Comparison of ENCODE assay signal across 21 cellular contexts in genomic region chr12:102374190-102374589, GRCh38.
"Had no signal": no experiment of that assay in that cellular context is flagged by ENCODE, and none has a peak within 500 bp of the region (broad histone marks: within the 10 kb centered on the region; RNA-seq: fewer than 3 reads in every experiment).

No MANE protein-coding gene starts in this region.

- H3K36me3 ChIP-seq: right atrium auricular region, transverse colon, vagina had no signal

- H3K4me1 ChIP-seq: right atrium auricular region, transverse colon, vagina had no signal

- H3K27ac ChIP-seq: epithelial cell of prostate, right atrium auricular region, transverse colon, vagina had no signal

- H3K27me3 ChIP-seq: right atrium auricular region, transverse colon, vagina had no signal

- H3K4me3 Mint-ChIP-seq: activated CD8-positive, alpha-beta memory T cell treated with anti-CD3 and anti-CD28 coated beads, Interleukin-2, amount 10 ng/mL, durations not matched to agents 7 days and 5 days; activated naive CD4-positive, alpha-beta T cell treated with anti-CD3 and anti-CD28 coated beads, Interleukin-2, amount 10 ng/mL, durations not matched to agents 7 days and 5 days; natural killer cell treated with Interleukin-12 subunit alpha and Interleukin-12 subunit beta and Interleukin-15 and Interleukin-18, amount 100 ng/mL, for 72 hours had no signal

- H3K9me3 ChIP-seq: right atrium auricular region, transverse colon, vagina had no signal

- H3K27ac Mint-ChIP-seq: activated CD8-positive, alpha-beta memory T cell treated with anti-CD3 and anti-CD28 coated beads, Interleukin-2, amount 10 ng/mL, durations not matched to agents 7 days and 5 days; activated naive CD4-positive, alpha-beta T cell treated with anti-CD3 and anti-CD28 coated beads, Interleukin-2, amount 10 ng/mL, durations not matched to agents 7 days and 5 days; activated T-helper 2 cell treated with anti-CD3 and anti-CD28 coated beads, Interferon-gamma antibody, Interleukin-2, Interleukin-4, amounts not matched to agents 10 μg/mL and 5 μg/mL and 100 μg/mL, durations not matched to agents 14 hours and 24 hours and 36 hours; natural killer cell treated with Interleukin-12 subunit alpha and Interleukin-12 subunit beta and Interleukin-15 and Interleukin-18, amount 100 ng/mL, for 72 hours had no signal

- DNase-seq: activated CD4-positive, alpha-beta T cell treated with anti-CD3 and anti-CD28 coated beads, Interleukin-2, amount 50 U/mL, for 4 hours; activated CD8-positive, alpha-beta memory T cell treated with anti-CD3 and anti-CD28 coated beads, Interleukin-2, amount 10 ng/mL, durations not matched to agents 7 days and 5 days; activated naive CD4-positive, alpha-beta T cell treated with anti-CD3 and anti-CD28 coated beads, Interleukin-2, amount 10 ng/mL, durations not matched to agents 7 days and 5 days; activated T-cell treated with anti-CD3 and anti-CD28 coated beads, Interleukin-2, amount 50 U/mL, for 1 hour; hippocampal formation; left ventricle myocardium superior; mesenchymal stem cell; nucleus accumbens; posterior cingulate gyrus; small intestine; stimulated activated CD4-positive, alpha-beta T cell treated with anti-CD3 and anti-CD28 coated beads, Interleukin-4, amount 100 ng/mL, for 24 hours; stimulated activated naive CD4-positive, alpha-beta T cell treated with Interleukin-2 at 50 U/mL for 16 hours; substantia nigra; T-helper 9 cell; transverse colon had no signal

- H3K4me3 ChIP-seq: right atrium auricular region, transverse colon, vagina had no signal

- ATAC-seq: activated CD4-positive, CD25-positive, alpha-beta regulatory T cell treated with anti-CD3 and anti-CD28 coated beads, Interleukin-2, amount 50 U/mL, for 24 hours; activated CD8-positive, alpha-beta memory T cell treated with anti-CD3 and anti-CD28 coated beads, Interleukin-2, amount 10 ng/mL, durations not matched to agents 7 days and 5 days; left ventricle myocardium superior; natural killer cell treated with Interleukin-12 subunit alpha and Interleukin-12 subunit beta and Interleukin-15 and Interleukin-18, amount 100 ng/mL, for 72 hours had no signal

- H3K36me3 Mint-ChIP-seq: activated CD8-positive, alpha-beta memory T cell treated with anti-CD3 and anti-CD28 coated beads, Interleukin-2, amount 10 ng/mL, durations not matched to agents 7 days and 5 days; activated naive CD4-positive, alpha-beta T cell treated with anti-CD3 and anti-CD28 coated beads, Interleukin-2, amount 10 ng/mL, durations not matched to agents 7 days and 5 days; natural killer cell treated with Interleukin-12 subunit alpha and Interleukin-12 subunit beta and Interleukin-15 and Interleukin-18, amount 100 ng/mL, for 72 hours had no signal

- H3K27me3 Mint-ChIP-seq: activated CD8-positive, alpha-beta memory T cell treated with anti-CD3 and anti-CD28 coated beads, Interleukin-2, amount 10 ng/mL, durations not matched to agents 7 days and 5 days; activated naive CD4-positive, alpha-beta T cell treated with anti-CD3 and anti-CD28 coated beads, Interleukin-2, amount 10 ng/mL, durations not matched to agents 7 days and 5 days had no signal

- H3K4me1 Mint-ChIP-seq: activated naive CD4-positive, alpha-beta T cell treated with anti-CD3 and anti-CD28 coated beads, Interleukin-2, amount 10 ng/mL, durations not matched to agents 7 days and 5 days had no signal
